9 cellular contexts compared by ENCODE assay signal in genomic region chr19:6718741-6719539, GRCh38. TPM values are rescaled to one million over a fixed set of nuclear protein-coding genes. Genes with fewer than 3 reads are reported as not detected.
DNase-seq lines count a peak whose midpoint lies in the region; ATAC-seq and TF ChIP-seq lines count a peak whose summit lies in the region.
"Had no signal": no experiment of that assay in that cellular context is flagged by ENCODE, and none has a peak within 500 bp of the region (broad histone marks: within the 10 kb centered on the region; RNA-seq: fewer than 3 reads in every experiment).

No MANE protein-coding gene starts in this region.

- H3K36me3 Mint-ChIP-seq in activated naive CD8-positive, alpha-beta T cell treated with anti-CD3 and anti-CD28 coated beads, Interleukin-2, amount 50 U/mL, for 24 hours (ENCODE audit: low read depth) = no peaks in the 10 kb centered on the region

- H3K9me3 ChIP-seq in BE2C = no peaks in the 10 kb centered on the region; the same call in 1 of the 2 replicates
- H3K9me3 ChIP-seq in liver (ENCODE audit: control insufficient read depth in 4 of 4, low read length in 3 of 4) = no peaks in the 10 kb centered on the region

- H3K4me3 ChIP-seq in BE2C (ENCODE audit: low read depth, low read length) (no peak overlapping the region), liver (ENCODE audit: low read depth in 1 of 3, low read length in 3 of 3) (peak overlapping the region; percentile 74 to 99 (median 89))

- no peak overlapping the region for H3K4me3 Mint-ChIP-seq in activated naive CD8-positive, alpha-beta T cell treated with anti-CD3 and anti-CD28 coated beads, Interleukin-2, amount 50 U/mL, for 24 hours

- H3K27me3 Mint-ChIP-seq in activated naive CD8-positive, alpha-beta T cell treated with anti-CD3 and anti-CD28 coated beads, Interleukin-2, amount 50 U/mL, for 24 hours = peaks cover 3% of the 10 kb centered on the region

- TF ChIP-seq CTCF in BE2C (IDR thresholded peaks at IDR 0.05; ENCODE audit: low read depth, low read length) = no peak
- TF ChIP-seq CTCF in liver (IDR thresholded peaks at IDR 0.05; ENCODE audit: low read depth, low read length, missing input control) = no peak

- no peaks in the 10 kb centered on the region for H3K4me1 ChIP-seq in BE2C
- H3K4me1 ChIP-seq in liver (ENCODE audit: control insufficient read depth in 4 of 4, insufficient read depth in 4 of 4, low read length in 3 of 4) = peaks cover 0 to 46% (median 30%) of the 10 kb centered on the region in 4 donors

- H3K36me3 ChIP-seq in BE2C (no peaks in the 10 kb centered on the region), liver (ENCODE audit: control insufficient read depth in 4 of 4, insufficient read depth in 3 of 4, low read depth in 1 of 4, low read length in 3 of 4) (peaks cover 3 to 28% (median 22%) of the 10 kb centered on the region in 4 donors)

- WGBS in liver = 37% methylated on average over 21 of the region's 21 CpGs

- no peaks in the 10 kb centered on the region for H3K27me3 ChIP-seq in BE2C
- no peaks in the 10 kb centered on the region for H3K27me3 ChIP-seq in liver (ENCODE audit: control insufficient read depth in 4 of 4, insufficient read depth in 4 of 4, low read length in 3 of 4)

- peak overlapping the region; percentile 76 to 77 for H3K27ac ChIP-seq in liver (ENCODE audit: low read depth in 1 of 2, low read length in 2 of 2)

- DNase-seq in BE2C (peak; percentile 38), HT-29 (ENCODE audit: low spot score) (peak; percentile 15), RKO (ENCODE audit: low spot score) (no peak), NCI-H128 (lab: John Stamatoyannopoulos, UW; ENCODE audit: unreplicated experiment) (no peak)
- DNase-seq in activated naive CD8-positive, alpha-beta T cell treated with anti-CD3 and anti-CD28 coated beads, Interleukin-2, amount 50 U/mL, for 24 hours = peak; percentile 29
- DNase-seq: T-helper 9 cell had no signal

- peaks cover 5% of the 10 kb centered on the region for H3K9me3 Mint-ChIP-seq in activated naive CD8-positive, alpha-beta T cell treated with anti-CD3 and anti-CD28 coated beads, Interleukin-2, amount 50 U/mL, for 24 hours

- peak overlapping the region; percentile 95 to 97 for H3K9ac ChIP-seq in liver (ENCODE audit: low read depth in 1 of 2, low read length in 2 of 2)

- peaks cover 32% of the 10 kb centered on the region for H3K4me1 Mint-ChIP-seq in activated naive CD8-positive, alpha-beta T cell treated with anti-CD3 and anti-CD28 coated beads, Interleukin-2, amount 50 U/mL, for 24 hours

- peak; percentile 30 for ATAC-seq in activated naive CD8-positive, alpha-beta T cell treated with anti-CD3 and anti-CD28 coated beads, Interleukin-2, amount 50 U/mL, for 24 hours
- ATAC-seq in HG03457 (IDR thresholded peaks at IDR 0.05; ENCODE audit: unreplicated experiment) (no peak), HG03460 (IDR thresholded peaks at IDR 0.05; ENCODE audit: unreplicated experiment) (no peak)

- TF ChIP-seq RAD21 in liver (IDR thresholded peaks at IDR 0.05) = no peak

- no peak overlapping the region for H3K27ac Mint-ChIP-seq in activated naive CD8-positive, alpha-beta T cell treated with anti-CD3 and anti-CD28 coated beads, Interleukin-2, amount 50 U/mL, for 24 hours

TF ChIP-seq in liver, 16 proteins besides CTCF, POLR2A, EP300 and RAD21:
- peak in 1 of 2 donors; percentile 18 for TF ChIP-seq JUND (IDR thresholded peaks at IDR 0.05)
- TF ChIP-seq GABPA (IDR thresholded peaks at IDR 0.05 in 1 of 2, conservative IDR thresholded peaks at IDR 0.05 in 1 of 2) = no peak
- TF ChIP-seq HNF4A (conservative IDR thresholded peaks at IDR 0.05) = peak; percentile 29 to 35
- no peak for TF ChIP-seq HNF4G (IDR thresholded peaks at IDR 0.05)
- peak; percentile 28 for TF ChIP-seq MAX (IDR thresholded peaks at IDR 0.05)
- no peak for TF ChIP-seq ZBTB33 (IDR thresholded peaks at IDR 0.05)
- TF ChIP-seq SP1 (IDR thresholded peaks at IDR 0.05) = peak; percentile 80
- TF ChIP-seq YY1 (IDR thresholded peaks at IDR 0.05) = no peak
- peak; percentile 95 for TF ChIP-seq REST (IDR thresholded peaks at IDR 0.05)
- peak; percentile 78 to 81 for TF ChIP-seq RXRA (IDR thresholded peaks at IDR 0.05)
- TF ChIP-seq ATF3 (IDR thresholded peaks at IDR 0.05) = peak; percentile 9
- peak; percentile 84 for TF ChIP-seq TAF1 (conservative IDR thresholded peaks at IDR 0.05)

RNA-seq across cellular contexts. Expression of gene C3, which starts 1.5 kb away (rescaled TPM):
- not detected for polyA plus RNA-seq in BE2C (2012; ENCODE audit: insufficient read depth, insufficient read length, low read depth)
- total RNA-seq in HT-29 (2014; rRNA removed; shearing (Covaris generic)) = 0.64 TPM in 1 of 2 replicates, not detected in the other
- 1,000 to 10,000 TPM; 4,543 to 9,349 TPM for total RNA-seq in liver
- 1,000 to 10,000 TPM; 7,734 to 8,295 TPM for polyA plus RNA-seq in liver

RNA-seq across cellular contexts. Expression of gene GPR108, which starts 18.4 kb away (rescaled TPM):
- polyA plus RNA-seq in BE2C (2012; ENCODE audit: insufficient read depth, insufficient read length, low read depth) = 71.0 TPM
- 43.8 and 74.2 TPM in 2 replicates for total RNA-seq in HT-29 (2014; rRNA removed; shearing (Covaris generic))
- total RNA-seq in liver = 10 to 100 TPM; 17.2 to 28.9 TPM
- polyA plus RNA-seq in liver = 10 to 100 TPM; 32.0 to 34.2 TPM

RNA-seq across cellular contexts. Expression of gene TRIP10, which starts 20.5 kb away (rescaled TPM):
- polyA plus RNA-seq in BE2C (2012; ENCODE audit: insufficient read depth, insufficient read length, low read depth) = 24.6 TPM
- total RNA-seq in HT-29 (2014; rRNA removed; shearing (Covaris generic)) = 63.7 and 65.7 TPM in 2 replicates
- 1 to 10 TPM; 6.1 to 9.9 TPM for total RNA-seq in liver
- polyA plus RNA-seq in liver = 1 to 10 TPM; 3.4 to 8.7 TPM

RNA-seq across cellular contexts. Expression of gene SH2D3A, which starts 48.3 kb away (rescaled TPM):
- polyA plus RNA-seq in BE2C (2012; ENCODE audit: insufficient read depth, insufficient read length, low read depth) = 0.36 TPM
- 110 and 119 TPM in 2 replicates for total RNA-seq in HT-29 (2014; rRNA removed; shearing (Covaris generic))
- total RNA-seq in liver = 1 to 10 TPM in 1 of 2 donors, under 1 TPM in 1; 0.23 to 1.0 TPM
- 1 to 10 TPM in 1 of 2 donors, under 1 TPM in 1; 0.54 to 1.0 TPM for polyA plus RNA-seq in liver

RNA-seq across cellular contexts. Expression of gene TNFSF14, which starts 49.0 kb away (rescaled TPM):
- not detected for polyA plus RNA-seq in BE2C (2012; ENCODE audit: insufficient read depth, insufficient read length, low read depth)
- not detected in 2 replicates for total RNA-seq in HT-29 (2014; rRNA removed; shearing (Covaris generic))
- total RNA-seq in liver = 10 to 100 TPM; 10.1 to 75.6 TPM
- 10 to 100 TPM in 1 of 2 donors, 1 to 10 TPM in 1; 6.5 to 14.7 TPM for polyA plus RNA-seq in liver

Comparison
In these comparisons a context has a peak if more than half of its experiments do, and no peak if none do; other contexts are left out.
1. DNase-seq: peak in BE2C (single experiment), HT-29 (single experiment) and activated naive CD8-positive, alpha-beta T cell treated with anti-CD3 and anti-CD28 coated beads, Interleukin-2, amount 50 U/mL, for 24 hours (single experiment); none in RKO (single experiment) and NCI-H128 (single experiment).
2. RNA of gene C3, which starts 1.5 kb away (total RNA-seq): 4,543 to 9,349 TPM in liver; 0.64 TPM in HT-29; every median in the first group is over 1,000 times any median in the second.